17 cellular contexts compared by ENCODE assay signal in genomic region chr10:69890065-69890831, GRCh38.
A peak's percentile ranks its signal among the peaks of the same experiment; 100 is the strongest.
DNase-seq lines count a peak whose midpoint lies in the region; ATAC-seq, FAIRE-seq and TF ChIP-seq lines count a peak whose summit lies in the region.
"Had no signal": no experiment of that assay in that cellular context is flagged by ENCODE, and none has a peak within 500 bp of the region (broad histone marks: within the 10 kb centered on the region; RNA-seq: fewer than 3 reads in every experiment).

No MANE protein-coding gene starts in this region.

- no peak overlapping the region for H3K4me3 ChIP-seq in muscle layer of duodenum (ENCODE audit: low read depth in 1 of 2, low read length in 2 of 2)
- H3K4me3 ChIP-seq: PC-9 had no signal

- ATAC-seq in HG02981 (IDR thresholded peaks at IDR 0.05; ENCODE audit: unreplicated experiment): no peak

- DNase-seq in DMS79 treated with DMSO at 0.1 percent for 48 hours (lab: John Stamatoyannopoulos, UW): peak; percentile 42
- DNase-seq in DMS79 (lab: John Stamatoyannopoulos, UW): no peak
- peak; percentile 92 for DNase-seq in cerebellum (ENCODE audit: low spot score)
- no peak for DNase-seq in urothelium cell line (ENCODE audit: low spot score)
- no peak for DNase-seq in UCSD-AML1 (lab: John Stamatoyannopoulos, UW; ENCODE audit: unreplicated experiment)
- DNase-seq in GM13976 (ENCODE audit: low spot score): no peak
- DNase-seq: CD4-positive, alpha-beta memory T cell; H7; MV-4-11; NCI-H1417; NCI-H2029; NCI-H2171; NCI-H748 treated with DMSO at 0.1 percent for 48 hours; PC-9 had no signal

- H3K36me3 ChIP-seq in muscle layer of duodenum (ENCODE audit: control insufficient read depth in 1 of 2, insufficient read depth in 2 of 2, low read length in 2 of 2): no peaks in the 10 kb centered on the region

- H3K4me1 ChIP-seq in muscle layer of duodenum (ENCODE audit: control insufficient read depth in 1 of 2, insufficient read depth in 2 of 2, low read length in 2 of 2): peaks cover 0 to 3% of the 10 kb centered on the region in 2 donors

- TF ChIP-seq CTCF in GM13976 (IDR thresholded peaks at IDR 0.05; ENCODE audit: borderline replicate concordance, control extremely low read depth, extremely low read depth, insufficient read depth, missing control alignments): no peak

- H3K27ac ChIP-seq in muscle layer of duodenum (ENCODE audit: low read length): peak overlapping the region; percentile 7
- H3K27ac ChIP-seq: PC-9 had no signal

- no peaks in the 10 kb centered on the region for H3K9me3 ChIP-seq in muscle layer of duodenum (ENCODE audit: control insufficient read depth in 1 of 2, low read length in 2 of 2)

- in situ Hi-C loops in GM13976 (cut with MboI; ENCODE audit: low sequenced_read_pairs, unreplicated experiment): no loop called here

- FAIRE-seq in urothelium cell line (lab: Jason Lieb, UNC): peak; percentile 50
- FAIRE-seq: GM19239 had no signal

- no peaks in the 10 kb centered on the region for H3K27me3 ChIP-seq in muscle layer of duodenum (ENCODE audit: low read depth, low read length)

Comparison
In these comparisons a context has a peak if more than half of its experiments do, and no peak if none do; other contexts are left out.
1. DNase-seq: peak in DMS79 treated with DMSO at 0.1 percent for 48 hours (single experiment) and cerebellum (single experiment); none in DMS79 (single experiment), urothelium cell line (single experiment), UCSD-AML1 (single experiment) and GM13976 (single experiment).